Comparison of ENCODE assay signal across 25 cellular contexts in genomic region chr19:42477933-42478332, GRCh38. TPM values are rescaled to one million over a fixed set of nuclear protein-coding genes. Genes with fewer than 3 reads are reported as not detected.
DNase-seq lines count a peak whose midpoint lies in the region; ATAC-seq, FAIRE-seq and TF ChIP-seq lines count a peak whose summit lies in the region.
"Had no signal": no experiment of that assay in that cellular context is flagged by ENCODE, and none has a peak within 500 bp of the region (broad histone marks: within the 10 kb centered on the region; RNA-seq: fewer than 3 reads in every experiment).

No MANE protein-coding gene starts in this region.

- no peak overlapping the region for H3K27ac Mint-ChIP-seq in endodermal cell
- H3K27ac Mint-ChIP-seq in activated CD8-positive, alpha-beta memory T cell treated with anti-CD3 and anti-CD28 coated beads, Interleukin-2, amount 10 ng/mL, durations not matched to agents 7 days and 5 days: no peak overlapping the region
- H3K27ac Mint-ChIP-seq: CD4-positive, alpha-beta T cell; CD8-positive, alpha-beta T cell had no signal

- H3K4me3 Mint-ChIP-seq in endodermal cell: no peak overlapping the region
- no peak overlapping the region for H3K4me3 Mint-ChIP-seq in activated CD8-positive, alpha-beta memory T cell treated with anti-CD3 and anti-CD28 coated beads, Interleukin-2, amount 10 ng/mL, durations not matched to agents 7 days and 5 days
- H3K4me3 Mint-ChIP-seq: CD4-positive, alpha-beta T cell; CD8-positive, alpha-beta T cell had no signal

- H3K9me1 ChIP-seq in K562 (ENCODE audit: control insufficient read depth, insufficient read depth, low read length): no peaks in the 10 kb centered on the region

- H4K20me1 ChIP-seq in K562 (replicated peaks; ENCODE audit: control insufficient read depth, insufficient read depth, low read length): no peaks in the 10 kb centered on the region
- H4K20me1 ChIP-seq: BLaER1 had no signal

- no peak for TF ChIP-seq EP300 in A549 (IDR thresholded peaks at IDR 0.05)
- TF ChIP-seq EP300 in K562 (IDR thresholded peaks at IDR 0.05; ENCODE audit: low read length): no peak

- FAIRE-seq in A549 (lab: Jason Lieb, UNC) (peak; percentile 65), K562 (lab: Jason Lieb, UNC) (no peak)
- FAIRE-seq: D721Med, G401.6, GM12891, GM19239 had no signal

- H3K4me3 ChIP-seq in A549 (no peak overlapping the region), HEK293 (ENCODE audit: low read depth, low read length) (no peak overlapping the region), K562 (no peak overlapping the region), endodermal cell (ENCODE audit: low read length) (no peak overlapping the region), Peyer's patch (no peak overlapping the region)
- H3K4me3 ChIP-seq: BLaER1 had no signal

- no peak for TF ChIP-seq RAD21 in A549 (conservative IDR thresholded peaks at IDR 0.05 in 1 of 2, IDR thresholded peaks at IDR 0.05 in 1 of 2)
- no peak for TF ChIP-seq RAD21 in K562 (CRISPR knock-in tag; conservative IDR thresholded peaks at IDR 0.05 in 1 of 2, IDR thresholded peaks at IDR 0.05 in 1 of 2)

- CTCF ChIA-PET in A549 (lab: Yijun Ruan, JAX) (interaction anchor here (1.7 to 2.3 kb wide), 4 partner anchors 23 to 51 kb away, joined by 3 to 11 read pairs (median 7); partner anchors contain the start of gene CEACAM1), HEK293 (lab: Yijun Ruan, JAX) (interaction anchor here (0.6 to 2.3 kb wide), 3 partner anchors 37 to 341 kb away, joined by 3 to 14 read pairs (median 4); partner anchors contain the start of gene CEACAM1), K562 (lab: Yijun Ruan, JAX; ENCODE audit: low intra/inter-chr PET ratio) (no interaction called here)
- CTCF ChIA-PET in activated CD8-positive, alpha-beta memory T cell treated with anti-CD3 and anti-CD28 coated beads, Interleukin-2, amount 10 ng/mL, durations not matched to agents 7 days and 5 days (lab: Charles Lee): interaction anchor here (0.5 to 1.5 kb wide), 3 partner anchors 21 to 214 kb away, joined by 3 to 4 read pairs (median 4); no protein-coding TSS in a partner anchor

- H3K36me3 Mint-ChIP-seq in endodermal cell (ENCODE audit: low read depth): no peaks in the 10 kb centered on the region
- peaks cover 4% of the 10 kb centered on the region for H3K36me3 Mint-ChIP-seq in activated CD8-positive, alpha-beta memory T cell treated with anti-CD3 and anti-CD28 coated beads, Interleukin-2, amount 10 ng/mL, durations not matched to agents 7 days and 5 days
- H3K36me3 Mint-ChIP-seq: CD8-positive, alpha-beta T cell had no signal

- H3K27ac ChIP-seq in A549: no peak overlapping the region
- no peak overlapping the region for H3K27ac ChIP-seq in HEK293 (ENCODE audit: extremely low read depth, low read depth, low read length)
- no peak overlapping the region for H3K27ac ChIP-seq in K562 (ENCODE audit: extremely low read depth, low read depth, low read length)
- H3K27ac ChIP-seq in endodermal cell (ENCODE audit: low read depth, low read length): no peak overlapping the region
- H3K27ac ChIP-seq in Peyer's patch: no peak overlapping the region
- H3K27ac ChIP-seq: 22Rv1, BLaER1, C4-2B had no signal

- no peaks in the 10 kb centered on the region for H3K79me2 ChIP-seq in K562 (ENCODE audit: control insufficient read depth, insufficient read depth, low read length)

- H3K9me3 Mint-ChIP-seq in endodermal cell: no peaks in the 10 kb centered on the region
- H3K9me3 Mint-ChIP-seq in activated CD8-positive, alpha-beta memory T cell treated with anti-CD3 and anti-CD28 coated beads, Interleukin-2, amount 10 ng/mL, durations not matched to agents 7 days and 5 days (ENCODE audit: low read depth): no peaks in the 10 kb centered on the region
- H3K9me3 Mint-ChIP-seq: CD4-positive, alpha-beta T cell; CD8-positive, alpha-beta T cell had no signal

- 86% methylated on average over 2 of the region's 2 CpGs for WGBS in A549 (ENCODE audit: missing lambda C conversion rate)
- 8% methylated on average over 2 of the region's 2 CpGs for WGBS in K562 (ENCODE audit: insufficient coverage, low coverage, missing lambda C conversion rate)
- 97 to 100% methylated on average over 1 of the region's 2 CpGs for WGBS in endodermal cell (ENCODE audit: insufficient coverage in 1 of 2, insufficient read length in 1 of 2), 2 experiments

- POLR2A ChIA-PET in A549 (lab: Yijun Ruan, JAX): no interaction called here
- POLR2A ChIA-PET in HEK293 (lab: Yijun Ruan, JAX): no interaction called here
- POLR2A ChIA-PET in K562 (lab: Yijun Ruan, JAX): no interaction called here

- H3K36me3 ChIP-seq in HEK293 (ENCODE audit: control insufficient read depth in 2 of 2, insufficient read depth in 1 of 2, low read length in 2 of 2): no peaks in the 10 kb centered on the region
- no peaks in the 10 kb centered on the region for H3K36me3 ChIP-seq in K562 (ENCODE audit: control insufficient read depth, insufficient read depth, low read length)
- H3K36me3 ChIP-seq in endodermal cell (ENCODE audit: control insufficient read depth, insufficient read depth, low read length): no peaks in the 10 kb centered on the region
- no peaks in the 10 kb centered on the region for H3K36me3 ChIP-seq in Peyer's patch
- H3K36me3 ChIP-seq: BE2C, BLaER1 had no signal

- in situ Hi-C loops in K562 (cut with MboI): no loop called here

- peaks cover 4 to 5% of the 10 kb centered on the region in 2 experiments; a peak in 2 of 5 replicates for H3K27me3 ChIP-seq in K562 (ENCODE audit: control insufficient read depth in 2 of 2, insufficient read depth in 2 of 2, low read length in 2 of 2)
- H3K27me3 ChIP-seq in endodermal cell (ENCODE audit: control insufficient read depth, insufficient read depth, low read length, poor library complexity, severe bottlenecking): no peaks in the 10 kb centered on the region
- no peaks in the 10 kb centered on the region for H3K27me3 ChIP-seq in Peyer's patch
- H3K27me3 ChIP-seq: BE2C, BLaER1 had no signal

- DNase-seq in A549 (ENCODE audit: low read depth in 1 of 2, low spot score in 1 of 2) (no peak), K562 (ENCODE audit: extremely low read depth in 1 of 4, low spot score in 3 of 4) (no peak), endodermal cell (peak; percentile 11), Peyer's patch (no peak)
- DNase-seq in activated CD8-positive, alpha-beta memory T cell treated with anti-CD3 and anti-CD28 coated beads, Interleukin-2, amount 10 ng/mL, durations not matched to agents 7 days and 5 days: no peak
- DNase-seq in activated CD8-positive, alpha-beta memory T cell treated with anti-CD3 and anti-CD28 coated beads for 24 hours: no peak
- DNase-seq: ACHN; BE2C; Caco-2; Calu3; CD4-positive, alpha-beta T cell; CD8-positive, alpha-beta T cell; DMS79 treated with DMSO at 0.1 percent for 48 hours; GF-D8 had no signal

- intact Hi-C loops in K562 (cut with micrococcal nuclease): no loop called here

- peaks cover 16% of the 10 kb centered on the region for H3K4me1 ChIP-seq in A549
- peaks cover 7% of the 10 kb centered on the region for H3K4me1 ChIP-seq in HEK293 (ENCODE audit: control insufficient read depth, insufficient read depth, low read length)
- no peaks in the 10 kb centered on the region for H3K4me1 ChIP-seq in K562 (replicated peaks in 1 of 2; ENCODE audit: control insufficient read depth in 2 of 2, insufficient read depth in 2 of 2, low read length in 2 of 2)
- H3K4me1 ChIP-seq in endodermal cell (ENCODE audit: control insufficient read depth, insufficient read depth, low read length): peaks cover 12% of the 10 kb centered on the region
- no peaks in the 10 kb centered on the region for H3K4me1 ChIP-seq in Peyer's patch
- H3K4me1 ChIP-seq: BE2C had no signal

- peaks cover 33% of the 10 kb centered on the region for H3K4me1 Mint-ChIP-seq in endodermal cell
- H3K4me1 Mint-ChIP-seq in activated CD8-positive, alpha-beta memory T cell treated with anti-CD3 and anti-CD28 coated beads, Interleukin-2, amount 10 ng/mL, durations not matched to agents 7 days and 5 days: peaks cover 31% of the 10 kb centered on the region

- BruUV-seq in K562 (replicated peaks; lab: Mats Ljungman, UMichigan): no TSS peak

- no peak overlapping the region for H3K4me2 ChIP-seq in A549
- H3K4me2 ChIP-seq in K562 (ENCODE audit: insufficient read depth, low read length): no peak overlapping the region
- H3K4me2 ChIP-seq: BLaER1 had no signal

- no peak for TF ChIP-seq CTCF in A549 (IDR thresholded peaks at IDR 0.05)
- no peak for TF ChIP-seq CTCF in HEK293 (tag by site-specific recombination; IDR thresholded peaks at IDR 0.05)
- no peak for TF ChIP-seq CTCF in K562 (IDR thresholded peaks at IDR 0.05 in 2 of 3, conservative IDR thresholded peaks at IDR 0.05 in 1 of 3; ENCODE audit: insufficient read depth in 2 of 3, low read depth in 1 of 3, low read length in 3 of 3)
- no peak for TF ChIP-seq CTCF in endodermal cell (conservative IDR thresholded peaks at IDR 0.05)
- TF ChIP-seq CTCF in Peyer's patch (IDR thresholded peaks at IDR 0.05): no peak

- no peak for ATAC-seq in A549
- no peak for ATAC-seq in K562
- ATAC-seq in activated CD8-positive, alpha-beta memory T cell treated with anti-CD3 and anti-CD28 coated beads, Interleukin-2, amount 10 ng/mL, durations not matched to agents 7 days and 5 days: no peak
- ATAC-seq: CD8-positive, alpha-beta T cell had no signal

- H3K9ac ChIP-seq in K562 (ENCODE audit: insufficient read depth in 1 of 2, low read depth in 2 of 2, low read length in 2 of 2) (no peak overlapping the region), endodermal cell (ENCODE audit: extremely low read depth, low read length, poor library complexity, severe bottlenecking) (no peak overlapping the region)
- H3K9ac ChIP-seq: BLaER1 had no signal

- no peaks in the 10 kb centered on the region for H3K27me3 Mint-ChIP-seq in endodermal cell (ENCODE audit: insufficient read depth)
- peaks cover 6% of the 10 kb centered on the region for H3K27me3 Mint-ChIP-seq in activated CD8-positive, alpha-beta memory T cell treated with anti-CD3 and anti-CD28 coated beads, Interleukin-2, amount 10 ng/mL, durations not matched to agents 7 days and 5 days
- H3K27me3 Mint-ChIP-seq: CD4-positive, alpha-beta T cell had no signal

- H2AFZ ChIP-seq in K562 (ENCODE audit: low read depth, low read length): no peak overlapping the region

- H3K9me3 ChIP-seq in A549: no peaks in the 10 kb centered on the region
- no peaks in the 10 kb centered on the region for H3K9me3 ChIP-seq in HEK293 (ENCODE audit: control insufficient read depth, insufficient read depth, low read depth, low read length)
- no peaks in the 10 kb centered on the region for H3K9me3 ChIP-seq in K562 (replicated peaks; ENCODE audit: control insufficient read depth, insufficient read depth, low read depth, low read length)
- no peaks in the 10 kb centered on the region for H3K9me3 ChIP-seq in endodermal cell (ENCODE audit: control insufficient read depth, low read length)
- H3K9me3 ChIP-seq in Peyer's patch: no peaks in the 10 kb centered on the region
- H3K9me3 ChIP-seq: BE2C, Caco-2 had no signal

- TF ChIP-seq POLR2A in A549 (IDR thresholded peaks at IDR 0.05; ENCODE audit: low read length) (no peak), K562 (conservative IDR thresholded peaks at IDR 0.05) (no peak), Peyer's patch (IDR thresholded peaks at IDR 0.05) (no peak)

RNA-seq across cellular contexts. Expression of gene CXCL17, which starts 35.2 kb away (rescaled TPM):
- polyA plus RNA-seq in A549 (2011; rRNA removed): 0.13 and 0.14 TPM in 2 replicates
- polyA plus RNA-seq in A549 (2012; cell fraction: cytosol; rRNA removed): 0.08 and 0.09 TPM in 2 replicates
- polyA plus RNA-seq in A549 (2012; cell fraction: nucleus; rRNA removed): not detected in 2 replicates
- not detected in 3 replicates for polyA plus RNA-seq in A549 (2017; fragmentation: RNase III; extraction: RNeasy Plus Mini Kit Qiagen cat#74134 plus additional on column Dnase treatment)
- not detected in 2 replicates for polyA minus RNA-seq in A549 (2011; rRNA and poly(A)+ RNA removed)
- total RNA-seq in K562 (2011; cell fraction: chromatin; rRNA removed; ENCODE audit: low replicate concordance): not detected in 2 replicates
- not detected in 2 replicates for total RNA-seq in K562 (2011; cell fraction: nucleolus; rRNA removed)
- total RNA-seq in K562 (2011; cell fraction: nucleoplasm; rRNA removed): not detected in 2 replicates
- not detected in 2 replicates for total RNA-seq in K562 (2014; rRNA removed)
- total RNA-seq in K562 (2014; rRNA removed; fragmentation: Illumina TruSeq; extraction: Trizol): not detected in 2 replicates
- not detected in 2 replicates for total RNA-seq in K562 (2015; rRNA removed; fragmentation: Illumina TruSeq; extraction: Trizol)
- not detected in 2 replicates for total RNA-seq in K562 (2021)
- polyA plus RNA-seq in K562 (2011; rRNA removed): not detected in 2 replicates
- polyA plus RNA-seq in K562 (2011; cell fraction: cytosol; rRNA removed): not detected in 2 replicates
- polyA plus RNA-seq in K562 (2011; cell fraction: nucleus; rRNA removed): not detected in 2 replicates
- 0.14 and 0.19 TPM in 2 replicates for polyA plus RNA-seq in K562 (2012)
- polyA plus RNA-seq in K562 (2014; fragmentation: Illumina TruSeq; extraction: Trizol): 0.10 TPM in 1 of 2 replicates, not detected in the other
- polyA plus RNA-seq in K562 (2014; fragmentation: Nextera tagmentation; extraction: Ambion mirVana): under 1 TPM in 1 of 2 experiments, not detected in 1; 0.15 TPM
- polyA plus RNA-seq in K562 (2014; rRNA removed): not detected in 2 replicates
- polyA minus RNA-seq in K562 (2011; rRNA and poly(A)+ RNA removed): not detected in 2 replicates
- not detected in 2 replicates for polyA minus RNA-seq in K562 (2011; cell fraction: cytosol; rRNA and poly(A)+ RNA removed)
- not detected in 2 replicates for polyA minus RNA-seq in K562 (2011; cell fraction: nucleus; rRNA and poly(A)+ RNA removed)
- under 1 TPM in 1 of 2 donors, not detected in 1; 0.37 TPM for total RNA-seq in endodermal cell
- not detected for polyA plus RNA-seq in endodermal cell (2013, experiment 1 of 2)
- not detected for polyA plus RNA-seq in endodermal cell (2013, experiment 2 of 2)
- total RNA-seq in Peyer's patch: not detected
- total RNA-seq in activated CD8-positive, alpha-beta memory T cell treated with anti-CD3 and anti-CD28 coated beads, Interleukin-2, amount 10 ng/mL, durations not matched to agents 7 days and 5 days: not detected
- total RNA-seq: A172; A673; CD4-positive, alpha-beta T cell; CD8-positive, alpha-beta T cell had no signal
- polyA plus RNA-seq: AG04450 had no signal

RNA-seq across cellular contexts. Expression of gene CEACAM1, which starts 50.3 kb away (rescaled TPM):
- polyA plus RNA-seq in A549 (2011; rRNA removed) (8.9 and 10.1 TPM in 2 replicates), A549 (2017; fragmentation: RNase III; extraction: RNeasy Plus Mini Kit Qiagen cat#74134 plus additional on column Dnase treatment) (0.43 to 0.88 TPM (median 0.52 TPM) in 3 replicates), K562 (2011; rRNA removed) (0.15 TPM in 1 of 2 replicates, not detected in the other), K562 (2014; fragmentation: Illumina TruSeq; extraction: Trizol) (0.12 TPM in 1 of 2 replicates, not detected in the other), K562 (2014; fragmentation: Nextera tagmentation; extraction: Ambion mirVana) (under 1 TPM in 1 of 2 experiments, not detected in 1; 0.10 TPM), K562 (2014; rRNA removed) (0.05 and 0.77 TPM in 2 replicates)
- 0.54 and 0.87 TPM in 2 replicates for polyA plus RNA-seq in A549 (2012; cell fraction: cytosol; rRNA removed)
- polyA plus RNA-seq in A549 (2012; cell fraction: nucleus; rRNA removed): 0.91 TPM in 2 replicates
- polyA minus RNA-seq in A549 (2011; rRNA and poly(A)+ RNA removed): 5.6 and 6.7 TPM in 2 replicates
- 0.40 and 0.42 TPM in 2 replicates for total RNA-seq in K562 (2011; cell fraction: chromatin; rRNA removed; ENCODE audit: low replicate concordance)
- 0.39 and 0.50 TPM in 2 replicates for total RNA-seq in K562 (2011; cell fraction: nucleolus; rRNA removed)
- 0.69 TPM in 1 of 2 replicates, not detected in the other for total RNA-seq in K562 (2011; cell fraction: nucleoplasm; rRNA removed)
- total RNA-seq in K562 (2014; rRNA removed) (0.05 TPM in 1 of 2 replicates, not detected in the other), K562 (2014; rRNA removed; fragmentation: Illumina TruSeq; extraction: Trizol) (0.11 TPM in 1 of 2 replicates, not detected in the other), K562 (2015; rRNA removed; fragmentation: Illumina TruSeq; extraction: Trizol) (0.04 and 0.15 TPM in 2 replicates), K562 (2021) (0.16 and 0.36 TPM in 2 replicates), endodermal cell (1 to 10 TPM; 1.0 to 1.5 TPM), Peyer's patch (100 to 1,000 TPM in 2 of 4 donors, 10 to 100 TPM in 1, 1 to 10 TPM in 1; 5.0 to 146 (median 93.3) TPM)
- 0.04 TPM in 1 of 2 replicates, not detected in the other for polyA plus RNA-seq in K562 (2011; cell fraction: cytosol; rRNA removed)
- 0.28 TPM in 1 of 2 replicates, not detected in the other for polyA plus RNA-seq in K562 (2011; cell fraction: nucleus; rRNA removed)
- 0.62 and 2.0 TPM in 2 replicates for polyA plus RNA-seq in K562 (2012)
- polyA minus RNA-seq in K562 (2011; rRNA and poly(A)+ RNA removed): not detected in 2 replicates
- polyA minus RNA-seq in K562 (2011; cell fraction: cytosol; rRNA and poly(A)+ RNA removed): 1.2 TPM in 1 of 2 replicates, not detected in the other
- polyA minus RNA-seq in K562 (2011; cell fraction: nucleus; rRNA and poly(A)+ RNA removed): 0.13 TPM in 1 of 2 replicates, not detected in the other
- 0.57 TPM for polyA plus RNA-seq in endodermal cell (2013, experiment 1 of 2)
- polyA plus RNA-seq in endodermal cell (2013, experiment 2 of 2): not detected
- 10 to 100 TPM; 30.0 to 37.0 TPM for total RNA-seq in activated CD8-positive, alpha-beta memory T cell treated with anti-CD3 and anti-CD28 coated beads, Interleukin-2, amount 10 ng/mL, durations not matched to agents 7 days and 5 days
- polyA plus RNA-seq: AG04450 had no signal

RNA-seq across cellular contexts. Expression of gene LIPE, which starts 50.7 kb away (rescaled TPM):
- polyA plus RNA-seq in A549 (2011; rRNA removed) (1.6 and 2.6 TPM in 2 replicates), A549 (2017; fragmentation: RNase III; extraction: RNeasy Plus Mini Kit Qiagen cat#74134 plus additional on column Dnase treatment) (2.5 to 3.2 TPM (median 2.7 TPM) in 3 replicates), K562 (2011; rRNA removed) (not detected in 2 replicates), K562 (2014; fragmentation: Illumina TruSeq; extraction: Trizol) (not detected in 2 replicates), K562 (2014; fragmentation: Nextera tagmentation; extraction: Ambion mirVana) (not detected), K562 (2014; rRNA removed) (not detected in 2 replicates)
- polyA plus RNA-seq in A549 (2012; cell fraction: cytosol; rRNA removed): 4.3 and 6.6 TPM in 2 replicates
- 8.5 and 10.1 TPM in 2 replicates for polyA plus RNA-seq in A549 (2012; cell fraction: nucleus; rRNA removed)
- 2.3 and 3.4 TPM in 2 replicates for polyA minus RNA-seq in A549 (2011; rRNA and poly(A)+ RNA removed)
- total RNA-seq in K562 (2011; cell fraction: chromatin; rRNA removed; ENCODE audit: low replicate concordance): not detected in 2 replicates
- total RNA-seq in K562 (2011; cell fraction: nucleolus; rRNA removed): not detected in 2 replicates
- total RNA-seq in K562 (2011; cell fraction: nucleoplasm; rRNA removed): not detected in 2 replicates
- total RNA-seq in K562 (2014; rRNA removed) (not detected in 2 replicates), K562 (2014; rRNA removed; fragmentation: Illumina TruSeq; extraction: Trizol) (not detected in 2 replicates), K562 (2015; rRNA removed; fragmentation: Illumina TruSeq; extraction: Trizol) (not detected in 2 replicates), K562 (2021) (0.22 and 0.27 TPM in 2 replicates), endodermal cell (1 to 10 TPM; 5.9 to 8.1 TPM), Peyer's patch (10 to 100 TPM; 28.9 to 46.6 (median 34.8) TPM)
- polyA plus RNA-seq in K562 (2011; cell fraction: cytosol; rRNA removed): not detected in 2 replicates
- not detected in 2 replicates for polyA plus RNA-seq in K562 (2011; cell fraction: nucleus; rRNA removed)
- 0.05 and 0.43 TPM in 2 replicates for polyA plus RNA-seq in K562 (2012)
- not detected in 2 replicates for polyA minus RNA-seq in K562 (2011; rRNA and poly(A)+ RNA removed)
- not detected in 2 replicates for polyA minus RNA-seq in K562 (2011; cell fraction: cytosol; rRNA and poly(A)+ RNA removed)
- not detected in 2 replicates for polyA minus RNA-seq in K562 (2011; cell fraction: nucleus; rRNA and poly(A)+ RNA removed)
- polyA plus RNA-seq in endodermal cell (2013, experiment 1 of 2): 6.7 TPM
- 7.5 TPM for polyA plus RNA-seq in endodermal cell (2013, experiment 2 of 2)
- total RNA-seq in activated CD8-positive, alpha-beta memory T cell treated with anti-CD3 and anti-CD28 coated beads, Interleukin-2, amount 10 ng/mL, durations not matched to agents 7 days and 5 days: 10 to 100 TPM; 41.5 to 44.6 TPM
- total RNA-seq: A172 had no signal

Comparison
In these comparisons a context has a peak if more than half of its experiments do, and no peak if none do; other contexts are left out.
1. RNA of gene LIPE, which starts 50.7 kb away (total RNA-seq): 41.5 to 44.6 TPM in activated CD8-positive, alpha-beta memory T cell treated with anti-CD3 and anti-CD28 coated beads, Interleukin-2, amount 10 ng/mL, durations not matched to agents 7 days and 5 days, 28.9 to 46.6 TPM in Peyer's patch and 5.9 to 8.1 TPM in endodermal cell; 0.22 to 0.27 TPM in K562; every median in the first group is over 4 times any median in the second.